In the genomic region with DNA sequence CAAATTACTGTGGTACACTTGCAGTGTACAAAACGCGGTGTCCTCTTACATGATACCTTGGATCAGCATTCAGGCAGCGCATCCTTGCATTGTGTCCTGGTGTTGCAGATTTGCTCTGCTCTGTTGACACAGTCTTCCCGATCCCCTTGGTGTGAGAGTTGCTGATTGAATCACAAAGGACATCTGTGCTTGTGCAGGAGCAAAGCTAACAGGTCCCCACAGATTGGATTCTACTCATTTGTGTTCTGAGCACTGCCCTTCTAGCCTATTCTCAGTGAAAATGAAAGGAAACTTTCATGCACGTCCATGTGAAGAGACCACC, we compare ENCODE assay signal across 21 cellular contexts.
"Had no signal": no experiment of that assay in that cellular context is flagged by ENCODE, and none has a peak within 500 bp of the region (broad histone marks: within the 10 kb centered on the region; RNA-seq: fewer than 3 reads in every experiment).

No MANE protein-coding gene starts in this region.

- H3K4me3 ChIP-seq: dorsolateral prefrontal cortex, left lung, sigmoid colon, testis had no signal

- H3K4me1 Mint-ChIP-seq: activated CD4-positive, alpha-beta memory T cell treated with anti-CD3 and anti-CD28 coated beads, Interleukin-2, amount 10 ng/mL, durations not matched to agents 7 days and 5 days; activated CD8-positive, alpha-beta memory T cell treated with anti-CD3 and anti-CD28 coated beads, Interleukin-2, amount 10 ng/mL, durations not matched to agents 7 days and 5 days; activated naive CD8-positive, alpha-beta T cell treated with anti-CD3 and anti-CD28 coated beads, Interleukin-2, amount 10 ng/mL, durations not matched to agents 7 days and 5 days; brain; nephron progenitor cell; stimulated activated effector memory CD8-positive, alpha-beta T cell treated with anti-CD3 and anti-CD28 coated beads, Interleukin-12 subunit alpha, Interleukin-12 subunit beta, amount 100 ng/mL, for 72 hours had no signal

- H3K27ac ChIP-seq: foreskin keratinocyte, left lung, testis had no signal

- H3K36me3 ChIP-seq: left lung, sigmoid colon had no signal

- H3K27me3 Mint-ChIP-seq: activated CD4-positive, alpha-beta memory T cell treated with anti-CD3 and anti-CD28 coated beads, Interleukin-2, amount 10 ng/mL, durations not matched to agents 7 days and 5 days; activated CD8-positive, alpha-beta memory T cell treated with anti-CD3 and anti-CD28 coated beads, Interleukin-2, amount 10 ng/mL, durations not matched to agents 7 days and 5 days had no signal

- DNase-seq: activated CD4-positive, alpha-beta memory T cell treated with anti-CD3 and anti-CD28 coated beads, Interleukin-2, amount 10 ng/mL, durations not matched to agents 7 days and 5 days; activated CD4-positive, alpha-beta T cell treated with anti-CD3 and anti-CD28 coated beads for 48 hours; activated CD4-positive, CD25-positive, alpha-beta regulatory T cell; activated CD8-positive, alpha-beta memory T cell treated with anti-CD3 and anti-CD28 coated beads, Interleukin-2, amount 10 ng/mL, durations not matched to agents 7 days and 5 days; activated naive CD4-positive, alpha-beta T cell treated with Interleukin-2 at 50 U/mL for 16 hours; activated naive CD8-positive, alpha-beta T cell treated with anti-CD3 and anti-CD28 coated beads, Interleukin-2, amount 10 ng/mL, durations not matched to agents 7 days and 5 days; caudate nucleus; dorsolateral prefrontal cortex; foreskin keratinocyte; hypothalamus; kidney; left lung; mammary epithelial cell; nephron progenitor cell; occipital lobe; posterior cingulate gyrus; sigmoid colon; stimulated activated CD4-positive, alpha-beta T cell treated with anti-CD3 and anti-CD28 coated beads, Interleukin-4, amount 100 ng/mL, for 24 hours; testis had no signal

- H3K27ac Mint-ChIP-seq: activated CD4-positive, alpha-beta memory T cell treated with anti-CD3 and anti-CD28 coated beads, Interleukin-2, amount 10 ng/mL, durations not matched to agents 7 days and 5 days; activated CD8-positive, alpha-beta memory T cell treated with anti-CD3 and anti-CD28 coated beads, Interleukin-2, amount 10 ng/mL, durations not matched to agents 7 days and 5 days; activated naive CD8-positive, alpha-beta T cell treated with anti-CD3 and anti-CD28 coated beads, Interleukin-2, amount 10 ng/mL, durations not matched to agents 7 days and 5 days; brain; nephron progenitor cell; stimulated activated effector memory CD8-positive, alpha-beta T cell treated with anti-CD3 and anti-CD28 coated beads, Interleukin-12 subunit alpha, Interleukin-12 subunit beta, amount 100 ng/mL, for 72 hours had no signal

- H3K27me3 ChIP-seq: foreskin keratinocyte, left lung, sigmoid colon, testis had no signal

- H3K9me3 ChIP-seq: left lung, sigmoid colon, testis had no signal

- H3K9me3 Mint-ChIP-seq: activated CD4-positive, alpha-beta memory T cell treated with anti-CD3 and anti-CD28 coated beads, Interleukin-2, amount 10 ng/mL, durations not matched to agents 7 days and 5 days; activated naive CD8-positive, alpha-beta T cell treated with anti-CD3 and anti-CD28 coated beads, Interleukin-2, amount 10 ng/mL, durations not matched to agents 7 days and 5 days; stimulated activated effector memory CD8-positive, alpha-beta T cell treated with anti-CD3 and anti-CD28 coated beads, Interleukin-12 subunit alpha, Interleukin-12 subunit beta, amount 100 ng/mL, for 72 hours had no signal

- H3K4me3 Mint-ChIP-seq: activated CD4-positive, alpha-beta memory T cell treated with anti-CD3 and anti-CD28 coated beads, Interleukin-2, amount 10 ng/mL, durations not matched to agents 7 days and 5 days; activated CD8-positive, alpha-beta memory T cell treated with anti-CD3 and anti-CD28 coated beads, Interleukin-2, amount 10 ng/mL, durations not matched to agents 7 days and 5 days; activated naive CD8-positive, alpha-beta T cell treated with anti-CD3 and anti-CD28 coated beads, Interleukin-2, amount 10 ng/mL, durations not matched to agents 7 days and 5 days; brain; nephron progenitor cell; stimulated activated effector memory CD8-positive, alpha-beta T cell treated with anti-CD3 and anti-CD28 coated beads, Interleukin-12 subunit alpha, Interleukin-12 subunit beta, amount 100 ng/mL, for 72 hours had no signal

- ATAC-seq: activated CD8-positive, alpha-beta memory T cell treated with anti-CD3 and anti-CD28 coated beads, Interleukin-2, amount 10 ng/mL, durations not matched to agents 7 days and 5 days; foreskin keratinocyte; left lung; stimulated activated effector memory CD8-positive, alpha-beta T cell treated with anti-CD3 and anti-CD28 coated beads, Interleukin-12 subunit alpha, Interleukin-12 subunit beta, amount 100 ng/mL, for 72 hours had no signal

- H3K36me3 Mint-ChIP-seq: activated CD8-positive, alpha-beta memory T cell treated with anti-CD3 and anti-CD28 coated beads, Interleukin-2, amount 10 ng/mL, durations not matched to agents 7 days and 5 days; activated naive CD8-positive, alpha-beta T cell treated with anti-CD3 and anti-CD28 coated beads, Interleukin-2, amount 10 ng/mL, durations not matched to agents 7 days and 5 days; brain; stimulated activated effector memory CD8-positive, alpha-beta T cell treated with anti-CD3 and anti-CD28 coated beads, Interleukin-12 subunit alpha, Interleukin-12 subunit beta, amount 100 ng/mL, for 72 hours had no signal

- H3K4me1 ChIP-seq: foreskin keratinocyte, left lung, sigmoid colon, testis had no signal
